ENCODE assay signal across 8 cellular contexts in the genomic region with DNA sequence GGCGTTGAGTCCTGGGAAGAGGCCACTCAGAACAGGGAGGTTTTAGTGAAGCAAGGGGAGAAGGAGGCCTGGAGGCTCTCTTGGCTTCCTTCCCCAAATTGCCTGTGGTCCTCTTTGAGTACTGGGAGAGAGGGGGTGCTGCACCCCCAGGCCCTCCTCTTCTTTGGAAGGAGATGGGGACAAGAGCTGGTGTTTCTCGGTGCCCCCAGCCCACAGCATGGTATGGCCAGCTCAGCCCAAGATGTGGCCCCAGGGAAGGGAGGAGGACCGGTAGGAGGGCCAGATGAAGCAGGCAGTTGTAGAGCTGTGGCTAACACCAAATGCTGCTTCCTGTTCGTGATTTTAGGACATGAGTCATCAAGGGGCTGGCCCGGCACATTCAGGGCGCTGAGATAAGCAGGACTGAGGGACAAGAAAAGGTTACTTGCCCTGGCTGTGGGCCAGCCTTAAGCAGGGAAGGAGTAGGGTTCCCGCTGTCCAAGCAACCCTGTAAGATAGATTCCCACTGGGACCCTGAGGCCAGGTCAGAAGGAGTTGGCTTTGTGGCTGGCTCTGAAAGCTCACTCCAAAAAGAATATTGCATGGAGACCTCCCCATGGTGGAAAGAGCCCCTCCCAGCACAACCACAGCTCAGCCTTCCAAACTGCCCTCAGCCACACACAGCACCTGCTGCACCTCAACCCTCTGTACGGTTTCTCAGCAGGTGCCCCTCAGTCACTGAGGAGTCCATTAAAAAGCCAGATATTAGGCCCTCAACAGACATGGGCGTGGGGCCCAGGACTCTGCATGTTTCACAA. TPM values are rescaled to one million over a fixed set of nuclear protein-coding genes. Genes with fewer than 3 reads are reported as not detected.
DNase-seq lines count a peak whose midpoint lies in the region; ATAC-seq and TF ChIP-seq lines count a peak whose summit lies in the region.

No MANE protein-coding gene starts in this region.

- peaks cover 94% of the 10 kb centered on the region for H3K4me1 ChIP-seq in CD4-positive, CD25-positive, alpha-beta regulatory T cell (ENCODE audit: control insufficient read depth, insufficient read depth, low read length, poor library complexity, severe bottlenecking)

- no peaks in the 10 kb centered on the region for H3K27me3 ChIP-seq in CD4-positive, CD25-positive, alpha-beta regulatory T cell (ENCODE audit: control insufficient read depth, insufficient read depth, low read length)
- H3K27me3 ChIP-seq in layer of hippocampus (ENCODE audit: control insufficient read depth, insufficient read depth, low read length), result peaks cover 3% of the 10 kb centered on the region

- H3K9me3 Mint-ChIP-seq in CD4-positive, CD25-positive, alpha-beta regulatory T cell, result peaks cover 0 to 3% (median 0%) of the 10 kb centered on the region in 7 donors

- no peaks in the 10 kb centered on the region for H3K9me3 ChIP-seq in CD4-positive, CD25-positive, alpha-beta regulatory T cell (ENCODE audit: control insufficient read depth in 2 of 2, low read length in 2 of 2)

- H3K27ac ChIP-seq in CD4-positive, CD25-positive, alpha-beta regulatory T cell (ENCODE audit: insufficient read depth, low read length, poor library complexity, severe bottlenecking), result peak overlapping the region; percentile 91
- peak overlapping the region; percentile 73 for H3K27ac ChIP-seq in layer of hippocampus (ENCODE audit: low read depth, low read length)

- H3K36me3 Mint-ChIP-seq in CD4-positive, CD25-positive, alpha-beta regulatory T cell, result peaks cover 7% of the 10 kb centered on the region

- peak overlapping the region; percentile 74 to 88 (median 84) for H3K4me3 Mint-ChIP-seq in CD4-positive, CD25-positive, alpha-beta regulatory T cell

- peak; percentile 74 to 78 for ATAC-seq in CD4-positive, CD25-positive, alpha-beta regulatory T cell (ENCODE audit: low read depth in 2 of 2)
- ATAC-seq in GM19438 (IDR thresholded peaks at IDR 0.05; ENCODE audit: low read depth, unreplicated experiment) (peak; percentile 72), HG03558 (IDR thresholded peaks at IDR 0.05; ENCODE audit: extremely low read depth, unreplicated experiment) (peak; percentile 29)

- peaks cover 27 to 96% (median 57%) of the 10 kb centered on the region in 4 donors for H3K4me1 Mint-ChIP-seq in CD4-positive, CD25-positive, alpha-beta regulatory T cell

- in situ Hi-C loops in astrocyte of the spinal cord (cut with HindIII; ENCODE audit: low sequenced_read_pairs), result no loop called here

- no peak for TF ChIP-seq CTCF in astrocyte of the spinal cord (IDR thresholded peaks at IDR 0.05; ENCODE audit: low read depth, low read length)

- H3K4me3 ChIP-seq in CD4-positive, CD25-positive, alpha-beta regulatory T cell (ENCODE audit: low read depth, low read length), result peak overlapping the region; percentile 53
- H3K4me3 ChIP-seq in astrocyte of the spinal cord (ENCODE audit: low read depth, low read length), result no peak overlapping the region

- peak; percentile 63 to 95 (median 70) for DNase-seq in CD4-positive, CD25-positive, alpha-beta regulatory T cell
- DNase-seq in T-helper 2 cell (peak in 4 of 5 experiments; percentile 56 to 96 (median 72)), astrocyte of the spinal cord (ENCODE audit: low read depth, low spot score) (peak; percentile 88), SK-N-DZ (ENCODE audit: low spot score) (no peak)
- DNase-seq in stimulated activated CD4-positive, alpha-beta T cell treated with anti-CD3 and anti-CD28 coated beads, TNF-alpha, amount 100 ng/mL, for 1 hour (ENCODE audit: low read depth in 3 of 3, low spot score in 1 of 3), result peak in 2 of 3 donors; percentile 35 to 45

- no peaks in the 10 kb centered on the region for H3K27me3 Mint-ChIP-seq in CD4-positive, CD25-positive, alpha-beta regulatory T cell

- H3K27ac Mint-ChIP-seq in CD4-positive, CD25-positive, alpha-beta regulatory T cell, result peak overlapping the region; percentile 94 to 97 (median 96)

- H3K36me3 ChIP-seq in CD4-positive, CD25-positive, alpha-beta regulatory T cell (ENCODE audit: control insufficient read depth, insufficient read depth, low read length), result no peaks in the 10 kb centered on the region

RNA-seq across cellular contexts. Expression of gene TNFRSF1B, which starts 4.9 kb away (rescaled TPM):
- 252 TPM for total RNA-seq in CD4-positive, CD25-positive, alpha-beta regulatory T cell
- polyA plus RNA-seq in CD4-positive, CD25-positive, alpha-beta regulatory T cell, result 100 to 1,000 TPM; 347 to 450 (median 421) TPM
- not detected in 2 replicates for polyA plus RNA-seq in SK-N-DZ (2014; cell fraction: cytosol; rRNA removed)
- not detected in 2 replicates for polyA plus RNA-seq in SK-N-DZ (2014; cell fraction: nucleus; rRNA removed)
